In genomic region chr19:49848938-49849337, GRCh38 we compare ENCODE assay signal across 12 cellular contexts. TPM values are rescaled to one million over a fixed set of nuclear protein-coding genes. Genes with fewer than 3 reads are reported as not detected.
DNase-seq lines count a peak whose midpoint lies in the region; ATAC-seq and TF ChIP-seq lines count a peak whose summit lies in the region.
"Had no signal": no experiment of that assay in that cellular context is flagged by ENCODE, and none has a peak within 500 bp of the region (broad histone marks: within the 10 kb centered on the region; RNA-seq: fewer than 3 reads in every experiment).

No MANE protein-coding gene starts in this region.

- H3K4me2 ChIP-seq in KMS-11 = peak overlapping the region; percentile 32; the same call in 1 of the 2 replicates

- CTCF ChIA-PET in Caco-2 (lab: Charles Lee) = no interaction called here
- CTCF ChIA-PET in activated CD8-positive, alpha-beta T cell treated with anti-CD3 and anti-CD28 coated beads for 36 hours (lab: Charles Lee) = interaction anchor here (0.8 to 1.4 kb wide), 5 partner anchors 10 to 20 kb away, joined by 3 to 5 read pairs (median 4); no protein-coding TSS in a partner anchor

- H3K27me3 ChIP-seq in Caco-2 (replicated peaks; ENCODE audit: control insufficient read depth, insufficient read depth, low read length) (no peaks in the 10 kb centered on the region), KMS-11 (ENCODE audit: insufficient read depth, low read depth) (no peaks in the 10 kb centered on the region)
- H3K27me3 ChIP-seq: heart right ventricle had no signal

- no peak for TF ChIP-seq CTCF in Caco-2 (IDR thresholded peaks at IDR 0.05; ENCODE audit: insufficient read depth in 1 of 2, low read depth in 1 of 2, low read length in 1 of 2, severe bottlenecking in 1 of 2, unreplicated experiment in 1 of 2)
- TF ChIP-seq CTCF in KMS-11 (conservative IDR thresholded peaks at IDR 0.05; ENCODE audit: low read depth, low read length) = no peak
- TF ChIP-seq CTCF in activated CD8-positive, alpha-beta T cell treated with anti-CD3 and anti-CD28 coated beads for 36 hours (IDR thresholded peaks at IDR 0.05) = no peak
- TF ChIP-seq CTCF in neural crest cell (conservative IDR thresholded peaks at IDR 0.05) = no peak

- H3K79me2 ChIP-seq in KMS-11 (ENCODE audit: insufficient read depth, low read depth) = peaks cover 28% of the 10 kb centered on the region

- H3K27me3 Mint-ChIP-seq in Caco-2 (ENCODE audit: insufficient read depth, unreplicated experiment) (no peaks in the 10 kb centered on the region), neural crest cell (ENCODE audit: low read depth) (peaks cover 14% of the 10 kb centered on the region)
- no peaks in the 10 kb centered on the region for H3K27me3 Mint-ChIP-seq in activated CD8-positive, alpha-beta T cell treated with anti-CD3 and anti-CD28 coated beads for 36 hours

- no peak overlapping the region for H3K9ac ChIP-seq in KMS-11

- H3K27ac Mint-ChIP-seq in Caco-2 (ENCODE audit: unreplicated experiment) = no peak overlapping the region
- H3K27ac Mint-ChIP-seq in activated CD8-positive, alpha-beta T cell treated with anti-CD3 and anti-CD28 coated beads for 36 hours = peak overlapping the region; percentile 30
- H3K27ac Mint-ChIP-seq in neural crest cell (ENCODE audit: unreplicated experiment) = no peak overlapping the region

- H3K36me3 ChIP-seq in Caco-2 (ENCODE audit: control insufficient read depth, insufficient read depth, low read length) (no peaks in the 10 kb centered on the region), KMS-11 (ENCODE audit: insufficient read depth) (no peaks in the 10 kb centered on the region)
- H3K36me3 ChIP-seq: heart right ventricle had no signal

- DNase-seq in Caco-2 (no peak), neural crest cell (ENCODE audit: low read depth, low spot score) (no peak), T-helper 9 cell (no peak)
- no peak for DNase-seq in activated CD8-positive, alpha-beta T cell treated with anti-CD3 and anti-CD28 coated beads for 36 hours
- DNase-seq in activated CD8-positive, alpha-beta memory T cell treated with anti-CD3 and anti-CD28 coated beads, Interleukin-2, amount 50 U/mL, for 48 hours = no peak
- DNase-seq: GOT3; heart right ventricle; left ventricle myocardium superior; posterior cingulate gyrus; stimulated activated CD4-positive, alpha-beta T cell treated with anti-CD3 and anti-CD28 coated beads, Interleukin-2, amount 100 ng/mL, for 48 hours had no signal

- no peaks in the 10 kb centered on the region for H4K20me1 ChIP-seq in KMS-11 (ENCODE audit: insufficient read depth)

- peak overlapping the region; percentile 32 for H3K4me3 Mint-ChIP-seq in Caco-2 (ENCODE audit: unreplicated experiment)
- peak overlapping the region; percentile 46 for H3K4me3 Mint-ChIP-seq in activated CD8-positive, alpha-beta T cell treated with anti-CD3 and anti-CD28 coated beads for 36 hours
- H3K4me3 Mint-ChIP-seq in neural crest cell = peak overlapping the region; percentile 67

- POLR2A ChIA-PET in Caco-2 (lab: Charles Lee) = interaction anchor here (1.1 kb wide), 1 partner anchor 207 kb away, joined by 3 read pairs; the partner anchor contains the start of gene SCAF1
- POLR2A ChIA-PET in activated CD8-positive, alpha-beta T cell treated with anti-CD3 and anti-CD28 coated beads for 36 hours (lab: Charles Lee) = interaction anchor here (0.7 to 1.7 kb wide), 4 partner anchors 42 to 168 kb away, joined by 3 to 4 read pairs (median 3); partner anchors contain the start of gene IL4I1

- no peaks in the 10 kb centered on the region for H3K9me3 ChIP-seq in Caco-2

- H2AFZ ChIP-seq in KMS-11 (ENCODE audit: low read depth) = no peak overlapping the region

- H3K36me3 Mint-ChIP-seq in Caco-2 (ENCODE audit: insufficient read depth, unreplicated experiment) (peaks cover 51% of the 10 kb centered on the region), neural crest cell (ENCODE audit: low read depth) (peaks cover 26% of the 10 kb centered on the region)
- H3K36me3 Mint-ChIP-seq in activated CD8-positive, alpha-beta T cell treated with anti-CD3 and anti-CD28 coated beads for 36 hours (ENCODE audit: low read depth) = peaks cover 10% of the 10 kb centered on the region

- H3K4me3 ChIP-seq in Caco-2 (ENCODE audit: low read depth, low read length) (no peak overlapping the region), KMS-11 (IDR thresholded peaks at IDR 0.05; ENCODE audit: insufficient read depth, low read depth, low read length) (no peak overlapping the region)
- H3K4me3 ChIP-seq: heart right ventricle had no signal

- ATAC-seq in activated CD8-positive, alpha-beta T cell treated with anti-CD3 and anti-CD28 coated beads for 36 hours = no peak
- no peak for ATAC-seq in GM18517 (IDR thresholded peaks at IDR 0.05; ENCODE audit: unreplicated experiment)
- ATAC-seq: heart right ventricle, left ventricle myocardium superior had no signal

- intact Hi-C loops in Caco-2 (cut with micrococcal nuclease; ENCODE audit: unreplicated experiment) = no loop called here
- intact Hi-C loops in activated CD8-positive, alpha-beta T cell treated with anti-CD3 and anti-CD28 coated beads for 36 hours (cut with micrococcal nuclease) = no loop called here

- H3K4me1 Mint-ChIP-seq in Caco-2 (ENCODE audit: low read depth, unreplicated experiment) = peaks cover 17% of the 10 kb centered on the region
- H3K4me1 Mint-ChIP-seq in activated CD8-positive, alpha-beta T cell treated with anti-CD3 and anti-CD28 coated beads for 36 hours (ENCODE audit: low read depth) = peaks cover 40% of the 10 kb centered on the region
- H3K4me1 Mint-ChIP-seq in neural crest cell = peaks cover 26% of the 10 kb centered on the region

- H3K27ac ChIP-seq in KMS-11 = peak overlapping the region; percentile 2; the same call in 1 of the 2 replicates
- H3K27ac ChIP-seq: heart right ventricle had no signal

- H3K9me3 Mint-ChIP-seq in Caco-2 (ENCODE audit: unreplicated experiment) (peaks cover 16% of the 10 kb centered on the region), neural crest cell (peaks cover 4% of the 10 kb centered on the region)
- H3K9me3 Mint-ChIP-seq in activated CD8-positive, alpha-beta T cell treated with anti-CD3 and anti-CD28 coated beads for 36 hours = peaks cover 10% of the 10 kb centered on the region

- no TSS peak for BruUV-seq in Caco-2 (replicated peaks; lab: Mats Ljungman, UMichigan)

- H3K4me1 ChIP-seq in Caco-2 (peaks cover 14% of the 10 kb centered on the region), KMS-11 (ENCODE audit: low read depth, poor library complexity, severe bottlenecking) (peaks cover 71% of the 10 kb centered on the region)

RNA-seq across cellular contexts. Expression of gene PTOV1, which starts 2.0 kb away (rescaled TPM):
- 209 and 224 TPM in 2 replicates for total RNA-seq in Caco-2 (2022)
- 10 to 100 TPM; 87.4 to 88.5 TPM for total RNA-seq in activated CD8-positive, alpha-beta T cell treated with anti-CD3 and anti-CD28 coated beads for 36 hours
- total RNA-seq in neural crest cell = 453 and 466 TPM in 2 replicates

RNA-seq across cellular contexts. Expression of gene PNKP, which starts 18.4 kb away (rescaled TPM):
- total RNA-seq in Caco-2 (2022) = 130 and 147 TPM in 2 replicates
- total RNA-seq in activated CD8-positive, alpha-beta T cell treated with anti-CD3 and anti-CD28 coated beads for 36 hours = 10 to 100 TPM; 58.8 to 65.9 TPM
- total RNA-seq in neural crest cell = 131 and 135 TPM in 2 replicates

RNA-seq across cellular contexts. Expression of gene AKT1S1, which starts 28.2 kb away (rescaled TPM):
- total RNA-seq in Caco-2 (2022) (64.6 and 77.6 TPM in 2 replicates), neural crest cell (38.6 and 39.6 TPM in 2 replicates)
- total RNA-seq in activated CD8-positive, alpha-beta T cell treated with anti-CD3 and anti-CD28 coated beads for 36 hours = 10 to 100 TPM; 17.5 to 19.5 TPM

RNA-seq across cellular contexts. Expression of gene TBC1D17, which starts 28.6 kb away (rescaled TPM):
- total RNA-seq in Caco-2 (2022) (55.3 and 56.5 TPM in 2 replicates), neural crest cell (30.5 and 34.5 TPM in 2 replicates)
- 10 to 100 TPM; 26.6 to 26.8 TPM for total RNA-seq in activated CD8-positive, alpha-beta T cell treated with anti-CD3 and anti-CD28 coated beads for 36 hours

RNA-seq across cellular contexts. Expression of gene MED25, which starts 30.8 kb away (rescaled TPM):
- total RNA-seq in Caco-2 (2022) = 102 and 104 TPM in 2 replicates
- total RNA-seq in activated CD8-positive, alpha-beta T cell treated with anti-CD3 and anti-CD28 coated beads for 36 hours = 10 to 100 TPM; 35.7 to 38.7 TPM
- 80.8 and 85.4 TPM in 2 replicates for total RNA-seq in neural crest cell
